In genomic region chr17:67520282-67520906, GRCh38 we compare ENCODE assay signal across 10 cellular contexts.
DNase-seq lines count a peak whose midpoint lies in the region; ATAC-seq and TF ChIP-seq lines count a peak whose summit lies in the region.
"Had no signal": no experiment of that assay in that cellular context is flagged by ENCODE, and none has a peak within 500 bp of the region (broad histone marks: within the 10 kb centered on the region; RNA-seq: fewer than 3 reads in every experiment).

No MANE protein-coding gene starts in this region.

- no peaks in the 10 kb centered on the region for H3K36me3 Mint-ChIP-seq in activated naive CD8-positive, alpha-beta T cell treated with anti-CD3 and anti-CD28 coated beads, Interleukin-2, amount 50 U/mL, for 24 hours (ENCODE audit: low read depth)

- CTCF ChIA-PET in HEK293 (lab: Yijun Ruan, JAX), result interaction anchor here (1.1 kb wide), 1 partner anchor 9 kb away, joined by 4 read pairs; no protein-coding TSS in a partner anchor

- no peaks in the 10 kb centered on the region for H3K27me3 ChIP-seq in effector memory CD4-positive, alpha-beta T cell (replicated peaks; ENCODE audit: control insufficient read depth, insufficient read depth, low read length, poor library complexity, severe bottlenecking)

- DNase-seq in AG09319 (ENCODE audit: extremely low read depth, low read depth) (peak; percentile 71), midbrain (lab: John Stamatoyannopoulos, UW) (peak; percentile 21), HPDE6-E6E7 (ENCODE audit: extremely low spot score) (no peak)
- no peak for DNase-seq in activated naive CD8-positive, alpha-beta T cell treated with anti-CD3 and anti-CD28 coated beads, Interleukin-2, amount 50 U/mL, for 24 hours
- no peak for DNase-seq in effector memory CD4-positive, alpha-beta T cell
- DNase-seq: NCI-H1930 had no signal

- no peaks in the 10 kb centered on the region for H3K9me3 Mint-ChIP-seq in activated naive CD8-positive, alpha-beta T cell treated with anti-CD3 and anti-CD28 coated beads, Interleukin-2, amount 50 U/mL, for 24 hours

- no peak overlapping the region for H3K4me3 ChIP-seq in HEK293 (ENCODE audit: low read depth, low read length)
- no peak overlapping the region for H3K4me3 ChIP-seq in effector memory CD4-positive, alpha-beta T cell (ENCODE audit: insufficient read depth, low read depth, low read length, poor library complexity, severe bottlenecking)
- H3K4me3 ChIP-seq: prostate gland had no signal

- POLR2A ChIA-PET in HEK293 (lab: Yijun Ruan, JAX), result no interaction called here

- TF ChIP-seq CTCF in AG09319 (IDR thresholded peaks at IDR 0.05; ENCODE audit: low read depth, low read length) (no peak), HEK293 (tag by site-specific recombination; IDR thresholded peaks at IDR 0.05) (no peak)

- H3K27ac ChIP-seq in HEK293 (ENCODE audit: extremely low read depth, low read depth, low read length), result no peak overlapping the region; the same call in 1 of the 2 replicates
- H3K27ac ChIP-seq in effector memory CD4-positive, alpha-beta T cell (ENCODE audit: insufficient read depth, low read length, poor library complexity, severe bottlenecking), result no peak overlapping the region
- H3K27ac ChIP-seq: prostate gland had no signal

- ATAC-seq in activated naive CD8-positive, alpha-beta T cell treated with anti-CD3 and anti-CD28 coated beads, Interleukin-2, amount 50 U/mL, for 24 hours, result peak; percentile 59
- no peak for ATAC-seq in HG03045 (IDR thresholded peaks at IDR 0.05; ENCODE audit: unreplicated experiment)
- ATAC-seq in HG03354 (IDR thresholded peaks at IDR 0.05; ENCODE audit: poor library complexity, severe bottlenecking, unreplicated experiment), result no peak

- peak overlapping the region; percentile 53 for H3K4me3 Mint-ChIP-seq in activated naive CD8-positive, alpha-beta T cell treated with anti-CD3 and anti-CD28 coated beads, Interleukin-2, amount 50 U/mL, for 24 hours

- H3K36me3 ChIP-seq in HEK293 (ENCODE audit: control insufficient read depth in 2 of 2, insufficient read depth in 1 of 2, low read length in 2 of 2), result no peaks in the 10 kb centered on the region
- no peaks in the 10 kb centered on the region for H3K36me3 ChIP-seq in effector memory CD4-positive, alpha-beta T cell (ENCODE audit: control insufficient read depth, insufficient read depth, low read length)
- H3K36me3 ChIP-seq: prostate gland had no signal

- H3K27ac Mint-ChIP-seq in activated naive CD8-positive, alpha-beta T cell treated with anti-CD3 and anti-CD28 coated beads, Interleukin-2, amount 50 U/mL, for 24 hours, result peak overlapping the region; percentile 84

- H3K4me1 Mint-ChIP-seq in activated naive CD8-positive, alpha-beta T cell treated with anti-CD3 and anti-CD28 coated beads, Interleukin-2, amount 50 U/mL, for 24 hours, result peaks cover 56% of the 10 kb centered on the region

- peaks cover 32% of the 10 kb centered on the region for H3K4me1 ChIP-seq in HEK293 (ENCODE audit: control insufficient read depth, insufficient read depth, low read length)
- peaks cover 6% of the 10 kb centered on the region for H3K4me1 ChIP-seq in effector memory CD4-positive, alpha-beta T cell (ENCODE audit: control insufficient read depth, insufficient read depth, low read length, poor library complexity, severe bottlenecking)
- H3K4me1 ChIP-seq: prostate gland had no signal

- no peaks in the 10 kb centered on the region; the same call in 1 of the 2 replicates for H3K9me3 ChIP-seq in HEK293 (ENCODE audit: control insufficient read depth, insufficient read depth, low read depth, low read length)
- no peaks in the 10 kb centered on the region for H3K9me3 ChIP-seq in effector memory CD4-positive, alpha-beta T cell (ENCODE audit: control insufficient read depth, low read length)
- H3K9me3 ChIP-seq: prostate gland had no signal

- H3K27me3 Mint-ChIP-seq in activated naive CD8-positive, alpha-beta T cell treated with anti-CD3 and anti-CD28 coated beads, Interleukin-2, amount 50 U/mL, for 24 hours, result no peaks in the 10 kb centered on the region

TF ChIP-seq in HEK293, 187 proteins besides CTCF, POLR2A, EP300 and RAD21 (continues in another document):
- TF ChIP-seq IKZF3 (tag by site-specific recombination; IDR thresholded peaks at IDR 0.05) (0 out of 2 replicates have a peak, but pooled peaks have one; percentile 20), OSR2 (tag by site-specific recombination; IDR thresholded peaks at IDR 0.05) (peak; percentile 89), ZNF580 (tag by site-specific recombination; IDR thresholded peaks at IDR 0.05) (0 out of 2 replicates have a peak, but pooled peaks have one; percentile 41), WT1 (tag by site-specific recombination; IDR thresholded peaks at IDR 0.05) (peak; percentile 29; the same call in 1 of the 2 replicates), ZNF561 (tag by site-specific recombination; IDR thresholded peaks at IDR 0.05; ENCODE audit: borderline replicate concordance) (peak; percentile 37; the same call in 1 of the 2 replicates), ZNF274 (IDR thresholded peaks at IDR 0.05; ENCODE audit: low read length) (no peak), ZNF274 (tag by site-specific recombination; IDR thresholded peaks at IDR 0.05; ENCODE audit: borderline replicate concordance) (no peak), ZNF449 (tag by site-specific recombination; IDR thresholded peaks at IDR 0.05) (no peak), FEZF1 (tag by site-specific recombination; IDR thresholded peaks at IDR 0.05) (peak; percentile 59), PRDM6 (tag by site-specific recombination; IDR thresholded peaks at IDR 0.05) (peak; percentile 53), OVOL3 (tag by site-specific recombination; IDR thresholded peaks at IDR 0.05) (peak; percentile 46; the same call in 1 of the 2 replicates), HIC1 (tag by site-specific recombination; IDR thresholded peaks at IDR 0.05) (0 out of 2 replicates have a peak, but pooled peaks have one; percentile 21), GLI2 (tag by site-specific recombination; IDR thresholded peaks at IDR 0.05; ENCODE audit: borderline replicate concordance, low read depth) (0 out of 2 replicates have a peak, but pooled peaks have one; percentile 40)

Comparison
In these comparisons a context has a peak if more than half of its experiments do, and no peak if none do; other contexts are left out.
1. DNase-seq: peak in AG09319 (single experiment) and midbrain (single experiment); none in activated naive CD8-positive, alpha-beta T cell treated with anti-CD3 and anti-CD28 coated beads, Interleukin-2, amount 50 U/mL, for 24 hours (single experiment), effector memory CD4-positive, alpha-beta T cell (0 of 3) and HPDE6-E6E7 (single experiment).